Comparison of ENCODE assay signal across 8 cellular contexts in genomic region chr5:57174128-57174849, GRCh38. TPM values are rescaled to one million over a fixed set of nuclear protein-coding genes. Genes with fewer than 3 reads are reported as not detected.
DNase-seq lines count a peak whose midpoint lies in the region; ATAC-seq, FAIRE-seq and TF ChIP-seq lines count a peak whose summit lies in the region.

No MANE protein-coding gene starts in this region.

- no peak for FAIRE-seq in H1 (lab: Jason Lieb, UNC)

- ATAC-seq in HG03432 (IDR thresholded peaks at IDR 0.05; ENCODE audit: unreplicated experiment) (peak; percentile 2), HG03108 (IDR thresholded peaks at IDR 0.05; ENCODE audit: unreplicated experiment) (no peak)

- H3K36me3 ChIP-seq in H1 (ENCODE audit: control insufficient read depth in 2 of 4, insufficient read depth in 4 of 4, low read length in 3 of 4): peaks cover 0 to 25% (median 0%) of the 10 kb centered on the region in 4 experiments; a peak in 1 of 8 replicates
- H3K36me3 ChIP-seq in thyroid gland: no peaks in the 10 kb centered on the region

- H3K9me3 ChIP-seq in H1 (ENCODE audit: insufficient read depth in 2 of 2, low read depth in 1 of 2, low read length in 1 of 2): no peaks in the 10 kb centered on the region
- H3K9me3 ChIP-seq in thyroid gland: no peaks in the 10 kb centered on the region

- H3K36me3 Mint-ChIP-seq in mesothelial cell of epicardium: peaks cover 3% of the 10 kb centered on the region

- H3K4ac ChIP-seq in H1 (replicated peaks; ENCODE audit: insufficient read length, low read depth, low read length): peak overlapping the region; percentile 98

- peak overlapping the region; percentile 95 for H3K56ac ChIP-seq in H1 (replicated peaks; ENCODE audit: insufficient read length, low read depth, low read length)

- no peaks in the 10 kb centered on the region for H3K27me3 Mint-ChIP-seq in mesothelial cell of epicardium (ENCODE audit: low read depth)

- WGBS in H1 (ENCODE audit: extremely low coverage in 1 of 2, insufficient coverage in 1 of 2, insufficient read length in 1 of 2, insufficient replicate concordance in 2 of 2, low coverage in 1 of 2, low lambda C conversion rate in 2 of 2, missing lambda C conversion rate in 1 of 2), 2 experiments: 1% methylated on average over 38 of the region's 47 CpGs; no CpG with 5 or more reads in 1 of the 2 experiments
- WGBS in thyroid gland, 2 donors: 0 to 1% methylated on average over 22 to 33 of the region's 47 CpGs

- TF ChIP-seq EP300 in H1 (IDR thresholded peaks at IDR 0.05; ENCODE audit: borderline replicate concordance in 1 of 2, low read depth in 2 of 2, low read length in 2 of 2): no peak

- H3K18ac ChIP-seq in H1 (ENCODE audit: extremely low read depth, low read length): peak overlapping the region; percentile 100

- H3K9ac ChIP-seq in H1 (replicated peaks in 1 of 4; ENCODE audit: extremely low read depth in 1 of 4, low read depth in 3 of 4, low read length in 3 of 4): peak overlapping the region; percentile 99

- TF ChIP-seq POLR2A in H1 (IDR thresholded peaks at IDR 0.05; ENCODE audit: control extremely low read depth in 1 of 2, low read depth in 2 of 2, low read length in 2 of 2) (no peak; a peak in 1 of 3 replicates), thyroid gland (IDR thresholded peaks at IDR 0.05) (peak in 1 of 2 donors; percentile 24)

- peak overlapping the region; percentile 99 for H3K27ac ChIP-seq in 22Rv1
- peak overlapping the region; percentile 99 for H3K27ac ChIP-seq in H1 (ENCODE audit: low read depth, low read length)
- peak overlapping the region; percentile 99 to 100 (median 99) for H3K27ac ChIP-seq in thyroid gland

- H2BK15ac ChIP-seq in H1 (ENCODE audit: low read length): no peak overlapping the region; the same call in 1 of the 2 replicates

- POLR2A ChIA-PET in H1 (lab: Charles Lee; ENCODE audit: partially characterized antibody): interaction anchor here (0.9 to 1.4 kb wide), 17 partner anchors 9 to 1179 kb away, joined by 3 to 17 read pairs (median 5); partner anchors contain the start of genes IL6ST and SETD9

- peak overlapping the region; percentile 100 for H3K27ac Mint-ChIP-seq in mesothelial cell of epicardium

- H3K4me1 Mint-ChIP-seq in mesothelial cell of epicardium: peaks cover 37% of the 10 kb centered on the region

- no peak overlapping the region for H2BK20ac ChIP-seq in H1 (ENCODE audit: low read length)

- H2BK5ac ChIP-seq in H1 (ENCODE audit: low read depth, low read length): peak overlapping the region; percentile 99

- H2AK5ac ChIP-seq in H1 (ENCODE audit: low read depth, low read length): peak overlapping the region; percentile 77

- peak overlapping the region; percentile 74 to 90 for H3K4me2 ChIP-seq in H1 (ENCODE audit: insufficient read depth in 1 of 2, low read depth in 2 of 2, low read length in 2 of 2)

- no peaks in the 10 kb centered on the region for H3K27me3 ChIP-seq in H1 (replicated peaks in 1 of 4; ENCODE audit: control insufficient read depth in 3 of 4, extremely low read depth in 1 of 4, insufficient read depth in 3 of 4, low read length in 3 of 4)
- H3K27me3 ChIP-seq in thyroid gland: no peaks in the 10 kb centered on the region

- H2AFZ ChIP-seq in H1 (ENCODE audit: low read length): no peak overlapping the region

- peaks cover 18 to 26% of the 10 kb centered on the region in 2 experiments for H4K20me1 ChIP-seq in H1 (replicated peaks in 1 of 2; ENCODE audit: control insufficient read depth in 1 of 2, insufficient read depth in 2 of 2, low read length in 2 of 2)

- peak overlapping the region; percentile 97 for H4K5ac ChIP-seq in H1 (ENCODE audit: insufficient read length, low read depth, low read length)

- peak overlapping the region; percentile 100 for H4K8ac ChIP-seq in H1 (ENCODE audit: extremely low read depth, insufficient read depth, low read length)

- H3K14ac ChIP-seq in H1 (ENCODE audit: insufficient read length): peak overlapping the region; percentile 78

- H4K91ac ChIP-seq in H1 (replicated peaks; ENCODE audit: insufficient read length, low read length): peak overlapping the region; percentile 89

- CTCF ChIA-PET in H1 (lab: Charles Lee; ENCODE audit: partially characterized antibody): interaction anchor here (0.6 kb wide), 1 partner anchor 51 kb away, joined by 3 read pairs; no protein-coding TSS in a partner anchor

- peaks cover 11% of the 10 kb centered on the region for H3K23me2 ChIP-seq in H1 (ENCODE audit: low read depth, low read length)

- H3K4me1 ChIP-seq in H1 (replicated peaks in 1 of 4; ENCODE audit: control insufficient read depth in 3 of 4, insufficient read depth in 4 of 4, low read length in 3 of 4) (peaks cover 0 to 5% (median 2%) of the 10 kb centered on the region in 4 experiments; a peak in 4 of 7 replicates), thyroid gland (peaks cover 23 to 24% of the 10 kb centered on the region in 2 donors)

- DNase-seq in GM12865 (ENCODE audit: low read depth) (peak; percentile 63), UCSD-AML1 (lab: John Stamatoyannopoulos, UW; ENCODE audit: unreplicated experiment) (peak; percentile 68), H1 (ENCODE audit: low read depth in 1 of 2, low spot score in 2 of 2) (no peak), mesothelial cell of epicardium (ENCODE audit: low spot score in 2 of 2, unreplicated experiment in 2 of 2) (peak in 1 of 2 experiments; percentile 58), thyroid gland (peak in 1 of 2 donors; percentile 48)

- H3K9me3 Mint-ChIP-seq in mesothelial cell of epicardium: no peaks in the 10 kb centered on the region

- H3K79me2 ChIP-seq in H1 (ENCODE audit: control insufficient read depth in 1 of 2, insufficient read depth in 2 of 2, low read length in 2 of 2): peaks cover 45 to 56% of the 10 kb centered on the region in 2 experiments

- H2BK120ac ChIP-seq in H1 (replicated peaks; ENCODE audit: low read depth, low read length): no peak overlapping the region

- peak overlapping the region; percentile 95 for H2BK12ac ChIP-seq in H1 (ENCODE audit: low read depth, low read length)

- intact Hi-C loops in thyroid gland (cut with DNase I): loop anchor here (10.0 kb wide), 1 partner anchor 269 kb away; the partner anchor contains the start of gene SETD9

- H3K79me1 ChIP-seq in H1 (ENCODE audit: low read depth, low read length): no peaks in the 10 kb centered on the region

- H3K4me3 Mint-ChIP-seq in mesothelial cell of epicardium: peak overlapping the region; percentile 91

- H3K4me3 ChIP-seq in GM12865 (ENCODE audit: low read depth, low read length) (peak overlapping the region; percentile 87), H1 (ENCODE audit: extremely low read depth in 1 of 4, insufficient read depth in 2 of 4, low read depth in 3 of 4, low read length in 4 of 4) (peak overlapping the region; percentile 94 to 99 (median 96)), thyroid gland (replicated peaks in 1 of 3) (peak overlapping the region; percentile 89 to 95 (median 92))

- no peak overlapping the region for H3K23ac ChIP-seq in H1 (ENCODE audit: insufficient read length)

- no peak for TF ChIP-seq CTCF in 22Rv1 (IDR thresholded peaks at IDR 0.05)
- TF ChIP-seq CTCF in GM12865 (IDR thresholded peaks at IDR 0.05; ENCODE audit: insufficient read depth, low read depth, low read length, missing control alignments): no peak
- no peak for TF ChIP-seq CTCF in H1 (IDR thresholded peaks at IDR 0.05; ENCODE audit: control extremely low read depth in 1 of 3, insufficient read depth in 1 of 3, low read depth in 1 of 3, low read length in 3 of 3)
- no peak for TF ChIP-seq CTCF in mesothelial cell of epicardium (IDR thresholded peaks at IDR 0.05; ENCODE audit: unreplicated experiment)
- TF ChIP-seq CTCF in thyroid gland (IDR thresholded peaks at IDR 0.05): peak in 1 of 6 experiments; percentile 4

- TF ChIP-seq RAD21 in H1 (IDR thresholded peaks at IDR 0.05 in 1 of 2, conservative IDR thresholded peaks at IDR 0.05 in 1 of 2; ENCODE audit: low read depth in 2 of 2, low read length in 2 of 2): no peak

TF ChIP-seq in H1, 55 proteins besides CTCF, POLR2A, EP300 and RAD21 (continues in another document):
- TF ChIP-seq BRCA1 (IDR thresholded peaks at IDR 0.05; ENCODE audit: low read depth, low read length) (no peak), POLR2AphosphoS5 (IDR thresholded peaks at IDR 0.05; ENCODE audit: low read depth, low read length) (peak; percentile 54), PHF8 (conservative IDR thresholded peaks at IDR 0.05; ENCODE audit: low read depth, low read length) (peak; percentile 69), KDM1A (IDR thresholded peaks at IDR 0.05; ENCODE audit: borderline replicate concordance, low read length) (no peak), KDM4A (IDR thresholded peaks at IDR 0.05; ENCODE audit: low read depth, low read length, severe bottlenecking) (peak; percentile 42), HDAC2 (IDR thresholded peaks at IDR 0.05; ENCODE audit: borderline replicate concordance in 1 of 2, low read depth in 2 of 2, low read length in 2 of 2) (no peak), ASH2L (IDR thresholded peaks at IDR 0.05; ENCODE audit: low read length) (peak; percentile 85), RNF2 (IDR thresholded peaks at IDR 0.05; ENCODE audit: borderline replicate concordance, low read depth, low read length, missing control alignments, poor library complexity, severe bottlenecking) (no peak), TAF7 (optimal IDR thresholded peaks at IDR 0.05; ENCODE audit: borderline replicate concordance, low read depth, low read length) (peak; percentile 9), SIRT6 (IDR thresholded peaks at IDR 0.05; ENCODE audit: low read length) (no peak), ZNF274 (IDR thresholded peaks at IDR 0.05; ENCODE audit: borderline replicate concordance, extremely low read depth, low read length) (no peak), SAP30 (IDR thresholded peaks at IDR 0.05; ENCODE audit: insufficient read depth, insufficient replicate concordance, low read length) (no peak), SIN3A (conservative IDR thresholded peaks at IDR 0.05 in 1 of 2, IDR thresholded peaks at IDR 0.05 in 1 of 2; ENCODE audit: low read depth in 1 of 2, low read length in 2 of 2) (no peak), MAFK (IDR thresholded peaks at IDR 0.05; ENCODE audit: low read depth, low read length) (no peak), RBBP5 (IDR thresholded peaks at IDR 0.05; ENCODE audit: borderline replicate concordance, low read depth, low read length) (no peak)

RNA-seq across cellular contexts. Expression of gene GPBP1, which starts 0.4 kb away (rescaled TPM):
- total RNA-seq in H1 (2021; fragmentation: NEBNext Ultra II Directional; extraction: Animal tissue kit (Norgen Biotek cat#: 25700)): 104 and 108 TPM in 2 replicates
- 12.5 and 29.2 TPM in 2 replicates for polyA plus RNA-seq in H1 (2011; rRNA removed)
- polyA plus RNA-seq in H1 (2011; cell fraction: cytosol; rRNA removed): 54.6 TPM
- 14.3 TPM for polyA plus RNA-seq in H1 (2011; cell fraction: nucleus; rRNA removed)
- polyA plus RNA-seq in H1 (2012, experiment 1 of 2): 56.5 to 96.5 TPM (median 60.7 TPM) in 4 replicates
- polyA plus RNA-seq in H1 (2012, experiment 2 of 2): 4.8 TPM
- 77.9 TPM for polyA plus RNA-seq in H1 (2013, experiment 1 of 2)
- 72.0 TPM for polyA plus RNA-seq in H1 (2013, experiment 2 of 2)
- 30.6 and 31.8 TPM in 2 replicates for polyA minus RNA-seq in H1 (2011; rRNA and poly(A)+ RNA removed)
- polyA minus RNA-seq in H1 (2011; cell fraction: cytosol; rRNA and poly(A)+ RNA removed): 41.2 TPM
- 60.3 TPM for polyA minus RNA-seq in H1 (2011; cell fraction: nucleus; rRNA and poly(A)+ RNA removed)
- total RNA-seq in mesothelial cell of epicardium (125 to 134 TPM (median 129 TPM) in 3 replicates), thyroid gland (100 to 1,000 TPM in 2 of 4 donors, 10 to 100 TPM in 2; 89.4 to 109 (median 99.4) TPM)

Comparison
In these comparisons a context has a peak if more than half of its experiments do, and no peak if none do; other contexts are left out.
1. DNase-seq: peak in GM12865 (single experiment) and UCSD-AML1 (single experiment); none in H1 (0 of 2).
2. Peak in every context shown above with its lines, with median percentiles within 50 percentile points of each other: H3K27ac ChIP-seq and H3K4me3 ChIP-seq.